Comparison of ENCODE assay signal across 24 cellular contexts in genomic region chr11:528815-529728, GRCh38. TPM values are rescaled to one million over a fixed set of nuclear protein-coding genes. Genes with fewer than 3 reads are reported as not detected.
DNase-seq lines count a peak whose midpoint lies in the region; ATAC-seq and TF ChIP-seq lines count a peak whose summit lies in the region.
"Had no signal": no experiment of that assay in that cellular context is flagged by ENCODE, and none has a peak within 500 bp of the region (broad histone marks: within the 10 kb centered on the region; RNA-seq: fewer than 3 reads in every experiment).

No MANE protein-coding gene starts in this region.

- peak overlapping the region; percentile 8 for H3K9ac ChIP-seq in NT2/D1 (ENCODE audit: insufficient read length, low read depth)

- H3K27me3 ChIP-seq in right atrium auricular region (no peaks in the 10 kb centered on the region), NT2/D1 (ENCODE audit: insufficient read depth, insufficient read length) (no peaks in the 10 kb centered on the region), aorta (ENCODE audit: control insufficient read depth in 1 of 2, insufficient read depth in 2 of 2, low read length in 1 of 2) (no peaks in the 10 kb centered on the region)
- H3K27me3 ChIP-seq: heart left ventricle, tibial artery had no signal

- intact Hi-C loops in left cardiac atrium (cut with DNase I), result no loop called here
- intact Hi-C loops in aorta (cut with DNase I), result no loop called here

- ATAC-seq in left cardiac atrium (no peak), aorta (ENCODE audit: low FRiP score) (peak; percentile 20), GM19395 (IDR thresholded peaks at IDR 0.05; ENCODE audit: unreplicated experiment) (no peak)
- ATAC-seq: CD8-positive, alpha-beta T cell; left colon had no signal

- H3K36me3 ChIP-seq in right atrium auricular region (peaks cover 25% of the 10 kb centered on the region), NT2/D1 (ENCODE audit: insufficient read depth, insufficient read length, low read length) (peaks cover 51% of the 10 kb centered on the region), aorta (ENCODE audit: control insufficient read depth in 1 of 2, insufficient read depth in 2 of 2, low read length in 1 of 2) (no peaks in the 10 kb centered on the region)

- no peak overlapping the region for H3K4me3 ChIP-seq in right atrium auricular region
- H3K4me3 ChIP-seq in NT2/D1 (ENCODE audit: insufficient read length, low read depth), result no peak overlapping the region
- H3K4me3 ChIP-seq in aorta (ENCODE audit: low read length in 2 of 2), result no peak overlapping the region
- H3K4me3 ChIP-seq: heart left ventricle, smooth muscle cell, tibial artery had no signal

- no peak for TF ChIP-seq CTCF in right atrium auricular region (IDR thresholded peaks at IDR 0.05)

- 67 to 71% methylated on average over 28 to 29 of the region's 29 CpGs for WGBS in aorta, 2 donors

- DNase-seq in left cardiac atrium (peak; percentile 15), right atrium auricular region (ENCODE audit: low spot score) (no peak), NT2/D1 (ENCODE audit: low read depth, low spot score) (no peak), islet precursor cell (peak; percentile 51), aorta (peak in 1 of 2 donors; percentile 73), DMS79 (lab: John Stamatoyannopoulos, UW) (no peak), NOMO-1 treated with DMSO at 0.1 percent for 48 hours (lab: John Stamatoyannopoulos, UW; ENCODE audit: unreplicated experiment) (no peak)
- DNase-seq: activated CD4-positive, alpha-beta memory T cell treated with anti-CD3 and anti-CD28 coated beads for 36 hours; DMS 273 treated with DMSO at 0.1 percent for 48 hours; effector CD8-positive, alpha-beta T cell; erythroblast; GOT3; heart left ventricle; left colon; mesendoderm; NCI-H1092; NCI-H226; stimulated activated CD4-positive, alpha-beta T cell treated with anti-CD3 and anti-CD28 coated beads, Interleukin-1b, Interleukin-23, amount 100 ng/mL, for 48 hours; T-helper 1 cell; tibial artery had no signal

- H3K4me1 ChIP-seq in right atrium auricular region (peaks cover 0 to 12% of the 10 kb centered on the region in 2 donors), NT2/D1 (ENCODE audit: insufficient read depth, insufficient read length) (peaks cover 9% of the 10 kb centered on the region), aorta (ENCODE audit: control insufficient read depth in 1 of 2, insufficient read depth in 2 of 2, low read length in 2 of 2) (no peaks in the 10 kb centered on the region)

- no peaks in the 10 kb centered on the region for H3K9me3 ChIP-seq in right atrium auricular region
- no peaks in the 10 kb centered on the region; the same call in 1 of the 2 replicates for H3K9me3 ChIP-seq in NT2/D1 (ENCODE audit: insufficient read depth, low read length)
- no peaks in the 10 kb centered on the region for H3K9me3 ChIP-seq in aorta (ENCODE audit: control insufficient read depth, low read length)
- H3K9me3 ChIP-seq: heart left ventricle, neutrophil, tibial artery had no signal

- no peak overlapping the region for H3K27ac ChIP-seq in right atrium auricular region
- H3K27ac ChIP-seq in aorta (ENCODE audit: low read depth in 1 of 2, low read length in 2 of 2), result no peak overlapping the region
- H3K27ac ChIP-seq: heart left ventricle, neutrophil, tibial artery had no signal

RNA-seq across cellular contexts. Expression of gene HRAS, which starts 6.3 kb away (rescaled TPM):
- total RNA-seq in left cardiac atrium, result 10 to 100 TPM; 47.9 to 56.5 TPM
- 10 to 100 TPM; 31.7 to 48.1 TPM for total RNA-seq in right atrium auricular region
- total RNA-seq in aorta, result 10 to 100 TPM; 35.9 to 44.9 TPM
- 100 to 1,000 TPM in 1 of 2 donors, 10 to 100 TPM in 1; 75.9 to 142 TPM for polyA plus RNA-seq in aorta

RNA-seq across cellular contexts. Expression of gene LRRC56, which starts 8.3 kb away (rescaled TPM):
- total RNA-seq in left cardiac atrium (under 1 TPM; 0.47 to 0.68 TPM), right atrium auricular region (under 1 TPM; 0.12 to 0.15 TPM), aorta (1 to 10 TPM; 1.0 to 1.3 TPM)
- 1 to 10 TPM in 1 of 2 donors, under 1 TPM in 1; 0.25 to 1.5 TPM for polyA plus RNA-seq in aorta

RNA-seq across cellular contexts. Expression of gene RNH1, which starts 22.0 kb away (rescaled TPM):
- 100 to 1,000 TPM; 153 to 159 TPM for total RNA-seq in left cardiac atrium
- total RNA-seq in right atrium auricular region, result 100 to 1,000 TPM; 185 to 248 TPM
- total RNA-seq in aorta, result 100 to 1,000 TPM; 146 to 184 TPM
- polyA plus RNA-seq in aorta, result 100 to 1,000 TPM; 125 to 224 TPM

RNA-seq across cellular contexts. Expression of gene LMNTD2, which starts 31.5 kb away (rescaled TPM):
- total RNA-seq in left cardiac atrium, result 1 to 10 TPM in 1 of 2 donors, under 1 TPM in 1; 0.58 to 1.1 TPM
- total RNA-seq in right atrium auricular region, result under 1 TPM; 0.33 to 0.86 TPM
- 1 to 10 TPM; 1.4 to 1.9 TPM for total RNA-seq in aorta
- polyA plus RNA-seq in aorta, result 1 to 10 TPM; 1.7 to 1.9 TPM
- total RNA-seq: smooth muscle cell had no signal

RNA-seq across cellular contexts. Expression of gene RASSF7, which starts 31.7 kb away (rescaled TPM):
- total RNA-seq in left cardiac atrium, result 1 to 10 TPM; 3.2 to 4.4 TPM
- total RNA-seq in right atrium auricular region, result 10 to 100 TPM in 1 of 2 donors, 1 to 10 TPM in 1; 8.5 to 13.0 TPM
- 1 to 10 TPM; 5.6 to 8.5 TPM for total RNA-seq in aorta
- polyA plus RNA-seq in aorta, result 1 to 10 TPM; 8.4 to 9.9 TPM

Comparison
In these comparisons a context has a peak if more than half of its experiments do, and no peak if none do; other contexts are left out.
1. DNase-seq: peak in left cardiac atrium (single experiment) and islet precursor cell (single experiment); none in right atrium auricular region (single experiment), NT2/D1 (single experiment), DMS79 (single experiment) and NOMO-1 treated with DMSO at 0.1 percent for 48 hours (single experiment).